7 cellular contexts compared by ENCODE assay signal in genomic region chr18:24514439-24514838, GRCh38. TPM values are rescaled to one million over a fixed set of nuclear protein-coding genes. Genes with fewer than 3 reads are reported as not detected.
DNase-seq lines count a peak whose midpoint lies in the region; ATAC-seq, FAIRE-seq and TF ChIP-seq lines count a peak whose summit lies in the region.

No MANE protein-coding gene starts in this region.

- peak in 1 of 2 donors; percentile 41 for ATAC-seq in lower lobe of right lung
- ATAC-seq in pancreas = no peak

- H3K4me1 ChIP-seq in Karpas-422 (ENCODE audit: low read length) = no peaks in the 10 kb centered on the region
- no peaks in the 10 kb centered on the region for H3K4me1 ChIP-seq in lower lobe of right lung
- no peaks in the 10 kb centered on the region for H3K4me1 ChIP-seq in pancreas

- no peaks in the 10 kb centered on the region for H3K9me2 ChIP-seq in Karpas-422 (replicated peaks; ENCODE audit: insufficient read depth, low read length)

- no peak overlapping the region for H3K4me2 ChIP-seq in Karpas-422 (ENCODE audit: low read depth, low read length, poor library complexity, severe bottlenecking)

- 70 to 77% methylated on average over 2 of the region's 2 CpGs for WGBS in pancreas, 2 donors

- intact Hi-C loops in lower lobe of right lung (cut with DNase I) (no loop called here), pancreas (cut with DNase I) (no loop called here)

- H3K4me3 ChIP-seq in Karpas-422 (ENCODE audit: low read length) = no peak overlapping the region
- H3K4me3 ChIP-seq in lower lobe of right lung = no peak overlapping the region
- no peak overlapping the region for H3K4me3 ChIP-seq in pancreas

- no peaks in the 10 kb centered on the region for H3K27me3 ChIP-seq in Karpas-422 (ENCODE audit: low read length)
- no peaks in the 10 kb centered on the region for H3K27me3 ChIP-seq in lower lobe of right lung (ENCODE audit: low read depth)
- no peaks in the 10 kb centered on the region for H3K27me3 ChIP-seq in pancreas

- no peaks in the 10 kb centered on the region for H3K79me2 ChIP-seq in Karpas-422 (ENCODE audit: low read length)

- no peaks in the 10 kb centered on the region for H4K20me1 ChIP-seq in Karpas-422 (ENCODE audit: insufficient read depth, low read depth, low read length)

- DNase-seq in ELF-1 (ENCODE audit: low read depth, low spot score) = peak; percentile 42
- DNase-seq in GM20000 (ENCODE audit: low spot score) = peak; percentile 45
- DNase-seq in Karpas-422 = peak; percentile 74
- DNase-seq in amniotic epithelial cell (ENCODE audit: low read depth) = peak; percentile 61
- DNase-seq in lower lobe of right lung = no peak
- DNase-seq in pancreas = no peak
- DNase-seq in NCI-H510A (lab: John Stamatoyannopoulos, UW) = no peak

- no peak overlapping the region for H3K9ac ChIP-seq in Karpas-422 (ENCODE audit: low read length)

- H3K27ac ChIP-seq in Karpas-422 (ENCODE audit: low read length) (no peak overlapping the region), lower lobe of right lung (no peak overlapping the region), pancreas (no peak overlapping the region)

- no peaks in the 10 kb centered on the region for H3K9me3 ChIP-seq in Karpas-422 (ENCODE audit: low read length)
- H3K9me3 ChIP-seq in lower lobe of right lung = no peaks in the 10 kb centered on the region
- H3K9me3 ChIP-seq in pancreas = no peaks in the 10 kb centered on the region

- no peak overlapping the region for H2AFZ ChIP-seq in Karpas-422 (ENCODE audit: low read length)

- H3K36me3 ChIP-seq in Karpas-422 (ENCODE audit: insufficient read depth, low read length) (no peaks in the 10 kb centered on the region), lower lobe of right lung (no peaks in the 10 kb centered on the region), pancreas (no peaks in the 10 kb centered on the region)

- TF ChIP-seq CTCF in GM20000 (IDR thresholded peaks at IDR 0.05; ENCODE audit: extremely low read depth, missing control alignments) (peak; percentile 38), lower lobe of right lung (IDR thresholded peaks at IDR 0.05) (peak; percentile 48), pancreas (IDR thresholded peaks at IDR 0.05) (peak in 2 of 4 donors; percentile 30 to 52)

- no peak for FAIRE-seq in pancreas (lab: Jason Lieb, UNC)

RNA-seq across cellular contexts. Expression of gene HRH4, which starts 54.0 kb away (rescaled TPM):
- 0.15 TPM in 1 of 2 replicates, not detected in the other for total RNA-seq in Karpas-422 (2014; rRNA removed; shearing (Covaris generic); ENCODE audit: low replicate concordance)
- total RNA-seq in lower lobe of right lung = 2.0 TPM
- total RNA-seq in pancreas = under 1 TPM in 1 of 6 donors, not detected in 5; 0.06 TPM
- polyA plus RNA-seq in pancreas = not detected

Comparison
In these comparisons a context has a peak if more than half of its experiments do, and no peak if none do; other contexts are left out.
1. DNase-seq: peak in ELF-1 (single experiment), GM20000 (single experiment), Karpas-422 (single experiment) and amniotic epithelial cell (single experiment); none in lower lobe of right lung (single experiment), pancreas (0 of 6) and NCI-H510A (single experiment).